10 cellular contexts compared by ENCODE assay signal in genomic region chr6:15305496-15305895, GRCh38. TPM values are rescaled to one million over a fixed set of nuclear protein-coding genes. Genes with fewer than 3 reads are reported as not detected.
DNase-seq lines count a peak whose midpoint lies in the region; ATAC-seq and TF ChIP-seq lines count a peak whose summit lies in the region.
"Had no signal": no experiment of that assay in that cellular context is flagged by ENCODE, and none has a peak within 500 bp of the region (broad histone marks: within the 10 kb centered on the region; RNA-seq: fewer than 3 reads in every experiment).

No MANE protein-coding gene starts in this region.

- peaks cover 18 to 23% of the 10 kb centered on the region in 2 experiments; a peak in 3 of 4 replicates for H3K4me1 ChIP-seq in SK-N-SH (ENCODE audit: control insufficient read depth in 1 of 2, insufficient read depth in 2 of 2, low read depth in 1 of 2, low read length in 1 of 2)

- H3K9me2 ChIP-seq in SK-N-SH: no peaks in the 10 kb centered on the region

- CTCF ChIA-PET in activated naive CD4-positive, alpha-beta T cell treated with anti-CD3 and anti-CD28 coated beads for 36 hours (lab: Charles Lee): interaction anchor here (0.7 to 1.2 kb wide), 3 partner anchors 9 to 54 kb away, joined by 3 to 6 read pairs (median 3); no protein-coding TSS in a partner anchor
- CTCF ChIA-PET in activated CD8-positive, alpha-beta T cell treated with anti-CD3 and anti-CD28 coated beads, Interleukin-2, amount 10 ng/mL, durations not matched to agents 7 days and 5 days (lab: Charles Lee): interaction anchor here (1.0 to 2.2 kb wide), 7 partner anchors 12 to 157 kb away, joined by 3 to 8 read pairs (median 4); no protein-coding TSS in a partner anchor
- CTCF ChIA-PET in SK-N-SH (lab: Yijun Ruan, JAX): interaction anchor here (1.2 kb wide), 1 partner anchor 85 kb away, joined by 3 read pairs; no protein-coding TSS in a partner anchor

- H3K36me3 ChIP-seq in SK-N-SH (replicated peaks in 1 of 2; ENCODE audit: control insufficient read depth in 1 of 2, insufficient read depth in 2 of 2, low read length in 1 of 2): no peaks in the 10 kb centered on the region
- H3K36me3 ChIP-seq: breast epithelium had no signal

- peaks cover 15% of the 10 kb centered on the region for H3K79me2 ChIP-seq in SK-N-SH (ENCODE audit: insufficient read depth)

- intact Hi-C loops in activated naive CD4-positive, alpha-beta T cell treated with anti-CD3 and anti-CD28 coated beads for 36 hours (cut with micrococcal nuclease): no loop called here

- peak; percentile 39 for DNase-seq in activated naive CD4-positive, alpha-beta T cell treated with anti-CD3 and anti-CD28 coated beads for 36 hours
- DNase-seq in activated naive CD4-positive, alpha-beta T cell (lab: John Stamatoyannopoulos, UW): no peak
- peak; percentile 47 for DNase-seq in activated CD8-positive, alpha-beta T cell treated with anti-CD3 and anti-CD28 coated beads, Interleukin-2, amount 10 ng/mL, durations not matched to agents 7 days and 5 days
- DNase-seq in substantia nigra (lab: John Stamatoyannopoulos, UW) (no peak), HuH-7.5 (ENCODE audit: low spot score) (no peak), NCI-H2171 treated with DMSO at 0.1 percent for 48 hours (lab: John Stamatoyannopoulos, UW) (no peak), SK-N-SH (no peak)
- DNase-seq: NCI-H1048 had no signal

- H3K4me2 ChIP-seq in SK-N-SH: no peak overlapping the region

- H4K20me1 ChIP-seq in SK-N-SH (ENCODE audit: insufficient read depth): no peaks in the 10 kb centered on the region

- H3K9me3 ChIP-seq in SK-N-SH: no peaks in the 10 kb centered on the region
- H3K9me3 ChIP-seq: breast epithelium had no signal

- no peaks in the 10 kb centered on the region for H3F3A ChIP-seq in SK-N-SH (replicated peaks; ENCODE audit: insufficient read depth)

- H3K4me1 Mint-ChIP-seq in activated naive CD4-positive, alpha-beta T cell treated with anti-CD3 and anti-CD28 coated beads for 36 hours (ENCODE audit: low read depth): peaks cover 82% of the 10 kb centered on the region
- peaks cover 79% of the 10 kb centered on the region for H3K4me1 Mint-ChIP-seq in activated CD8-positive, alpha-beta T cell treated with anti-CD3 and anti-CD28 coated beads, Interleukin-2, amount 10 ng/mL, durations not matched to agents 7 days and 5 days (ENCODE audit: low read depth)

- peak overlapping the region; percentile 71 for H3K27ac Mint-ChIP-seq in activated naive CD4-positive, alpha-beta T cell treated with anti-CD3 and anti-CD28 coated beads for 36 hours
- peak overlapping the region; percentile 93 for H3K27ac Mint-ChIP-seq in activated CD8-positive, alpha-beta T cell treated with anti-CD3 and anti-CD28 coated beads, Interleukin-2, amount 10 ng/mL, durations not matched to agents 7 days and 5 days

- H3K27me3 Mint-ChIP-seq in activated naive CD4-positive, alpha-beta T cell treated with anti-CD3 and anti-CD28 coated beads for 36 hours (ENCODE audit: low read depth): no peaks in the 10 kb centered on the region
- no peaks in the 10 kb centered on the region for H3K27me3 Mint-ChIP-seq in activated CD8-positive, alpha-beta T cell treated with anti-CD3 and anti-CD28 coated beads, Interleukin-2, amount 10 ng/mL, durations not matched to agents 7 days and 5 days (ENCODE audit: low read depth)

- no peak overlapping the region for H3K4me3 ChIP-seq in SK-N-SH (ENCODE audit: low read depth in 2 of 2, low read length in 1 of 2)
- H3K4me3 ChIP-seq: breast epithelium had no signal

- no peak for TF ChIP-seq EP300 in SK-N-SH (IDR thresholded peaks at IDR 0.05; ENCODE audit: borderline replicate concordance in 1 of 2, low read depth in 1 of 2, low read length in 1 of 2)

- POLR2A ChIA-PET in activated CD8-positive, alpha-beta T cell treated with anti-CD3 and anti-CD28 coated beads, Interleukin-2, amount 10 ng/mL, durations not matched to agents 7 days and 5 days (lab: Charles Lee): no interaction called here
- POLR2A ChIA-PET in SK-N-SH (lab: Yijun Ruan, JAX): no interaction called here

- no peaks in the 10 kb centered on the region for H3K27me3 ChIP-seq in SK-N-SH (ENCODE audit: insufficient read depth)
- H3K27me3 ChIP-seq: breast epithelium had no signal

- ATAC-seq in HG02938 (IDR thresholded peaks at IDR 0.05; ENCODE audit: unreplicated experiment): peak; percentile 54
- ATAC-seq in activated CD8-positive, alpha-beta T cell treated with anti-CD3 and anti-CD28 coated beads, Interleukin-2, amount 10 ng/mL, durations not matched to agents 7 days and 5 days: peak; percentile 54

- no peak for TF ChIP-seq RAD21 in SK-N-SH (IDR thresholded peaks at IDR 0.05; ENCODE audit: low read length)

- no peak overlapping the region for H2AFZ ChIP-seq in SK-N-SH (ENCODE audit: low read depth)

- H3K9ac ChIP-seq in SK-N-SH: no peak overlapping the region

- no peaks in the 10 kb centered on the region for H3K9me3 Mint-ChIP-seq in activated naive CD4-positive, alpha-beta T cell treated with anti-CD3 and anti-CD28 coated beads for 36 hours
- no peaks in the 10 kb centered on the region for H3K9me3 Mint-ChIP-seq in activated CD8-positive, alpha-beta T cell treated with anti-CD3 and anti-CD28 coated beads, Interleukin-2, amount 10 ng/mL, durations not matched to agents 7 days and 5 days (ENCODE audit: insufficient read depth)

- no peak overlapping the region for H3K4me3 Mint-ChIP-seq in activated naive CD4-positive, alpha-beta T cell treated with anti-CD3 and anti-CD28 coated beads for 36 hours
- H3K4me3 Mint-ChIP-seq in activated CD8-positive, alpha-beta T cell treated with anti-CD3 and anti-CD28 coated beads, Interleukin-2, amount 10 ng/mL, durations not matched to agents 7 days and 5 days: peak overlapping the region; percentile 49

- peaks cover 7% of the 10 kb centered on the region for H3K36me3 Mint-ChIP-seq in activated naive CD4-positive, alpha-beta T cell treated with anti-CD3 and anti-CD28 coated beads for 36 hours (ENCODE audit: low read depth)
- peaks cover 40% of the 10 kb centered on the region for H3K36me3 Mint-ChIP-seq in activated CD8-positive, alpha-beta T cell treated with anti-CD3 and anti-CD28 coated beads, Interleukin-2, amount 10 ng/mL, durations not matched to agents 7 days and 5 days (ENCODE audit: low read depth)

- TF ChIP-seq CTCF in SK-N-SH (IDR thresholded peaks at IDR 0.05): no peak

- H3K27ac ChIP-seq in substantia nigra (ENCODE audit: low read depth, low read length, poor library complexity, severe bottlenecking): peak overlapping the region; percentile 10
- no peak overlapping the region for H3K27ac ChIP-seq in SK-N-SH (ENCODE audit: low read depth in 2 of 2, low read length in 1 of 2)
- H3K27ac ChIP-seq: breast epithelium had no signal

TF ChIP-seq in SK-N-SH, 30 proteins besides CTCF, POLR2A, EP300 and RAD21:
- TF ChIP-seq IRF3 (IDR thresholded peaks at IDR 0.05; ENCODE audit: low read depth, low read length): no peak
- TF ChIP-seq PBX3 (IDR thresholded peaks at IDR 0.05): no peak
- no peak for TF ChIP-seq FOXJ3 (CRISPR knock-in tag; IDR thresholded peaks at IDR 0.05)
- TF ChIP-seq SIN3A (IDR thresholded peaks at IDR 0.05; ENCODE audit: borderline replicate concordance, low read depth, low read length): no peak
- TF ChIP-seq FOSL2 (IDR thresholded peaks at IDR 0.05; ENCODE audit: borderline replicate concordance, low read depth): no peak

RNA-seq across cellular contexts. Expression of gene JARID2, which starts 59.6 kb away (rescaled TPM):
- 10 to 100 TPM; 26.6 to 27.7 TPM for total RNA-seq in activated naive CD4-positive, alpha-beta T cell treated with anti-CD3 and anti-CD28 coated beads for 36 hours
- 10 to 100 TPM; 33.0 to 33.2 TPM for total RNA-seq in activated CD8-positive, alpha-beta T cell treated with anti-CD3 and anti-CD28 coated beads, Interleukin-2, amount 10 ng/mL, durations not matched to agents 7 days and 5 days
- polyA plus RNA-seq in SK-N-SH (2012; rRNA removed): 3.4 and 3.7 TPM in 2 replicates
- 2.5 and 2.8 TPM in 2 replicates for polyA plus RNA-seq in SK-N-SH (2012; cell fraction: cytosol; rRNA removed)
- polyA plus RNA-seq in SK-N-SH (2012; cell fraction: nucleus; rRNA removed): 6.3 and 6.7 TPM in 2 replicates

Comparison
In these comparisons a context has a peak if more than half of its experiments do, and no peak if none do; other contexts are left out.
1. DNase-seq: peak in activated naive CD4-positive, alpha-beta T cell treated with anti-CD3 and anti-CD28 coated beads for 36 hours (single experiment) and activated CD8-positive, alpha-beta T cell treated with anti-CD3 and anti-CD28 coated beads, Interleukin-2, amount 10 ng/mL, durations not matched to agents 7 days and 5 days (single experiment); none in activated naive CD4-positive, alpha-beta T cell (0 of 4), substantia nigra (0 of 49), HuH-7.5 (single experiment), NCI-H2171 treated with DMSO at 0.1 percent for 48 hours (single experiment) and SK-N-SH (single experiment).